In the genomic region with DNA sequence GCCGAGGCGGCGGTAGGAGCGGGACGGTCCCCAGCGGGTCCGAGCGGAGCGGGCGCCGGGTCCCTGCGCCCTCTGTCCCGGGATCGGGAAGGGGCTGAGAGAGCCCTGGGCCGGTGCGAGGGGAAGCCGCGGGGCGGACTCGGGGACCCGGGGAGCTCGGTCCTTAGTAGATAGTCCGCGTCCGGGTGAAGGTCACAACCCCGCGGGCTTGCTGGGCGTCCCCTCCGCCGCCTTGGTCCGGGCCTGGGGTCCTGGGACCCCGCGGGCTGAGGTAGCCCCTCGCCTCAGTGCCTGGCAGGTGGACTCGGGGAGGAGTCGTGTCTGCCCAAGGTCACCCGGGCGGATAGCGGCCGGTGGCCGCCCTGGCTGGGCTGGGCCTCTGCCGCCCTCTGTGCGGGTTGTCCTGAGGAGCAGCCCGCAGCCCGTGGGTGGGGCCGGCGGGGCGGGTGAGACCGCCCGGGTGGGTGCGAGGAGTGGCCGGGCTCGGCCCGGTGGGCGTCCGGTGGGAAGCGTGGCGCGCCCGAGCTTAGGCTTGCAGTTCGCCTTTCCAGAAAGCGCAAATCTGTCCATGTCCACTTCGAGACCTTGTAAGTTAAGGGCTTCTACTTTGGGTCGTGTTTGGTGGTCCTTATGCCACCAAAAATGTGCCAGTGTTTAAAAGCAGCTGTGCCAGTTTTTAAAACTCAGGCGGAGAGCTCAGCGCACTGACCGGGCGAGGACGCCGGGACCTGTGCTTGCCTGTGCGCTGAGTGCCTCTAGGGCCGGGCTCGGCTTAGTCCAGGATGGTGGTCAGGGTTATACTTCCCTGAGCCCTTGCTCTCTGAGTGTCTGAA, we compare ENCODE assay signal across 9 cellular contexts. TPM values are rescaled to one million over a fixed set of nuclear protein-coding genes. Genes with fewer than 3 reads are reported as not detected.
DNase-seq lines count a peak whose midpoint lies in the region; ATAC-seq and TF ChIP-seq lines count a peak whose summit lies in the region.
"Had no signal": no experiment of that assay in that cellular context is flagged by ENCODE, and none has a peak within 500 bp of the region (broad histone marks: within the 10 kb centered on the region; RNA-seq: fewer than 3 reads in every experiment).

No MANE protein-coding gene starts in this region.

- peak; percentile 6 for ATAC-seq in GM19328 (IDR thresholded peaks at IDR 0.05; ENCODE audit: unreplicated experiment)
- ATAC-seq in HG03378 (IDR thresholded peaks at IDR 0.05; ENCODE audit: unreplicated experiment): peak; percentile 24
- ATAC-seq in stimulated activated effector memory CD8-positive, alpha-beta T cell treated with anti-CD3 and anti-CD28 coated beads, Interleukin-12 subunit alpha, Interleukin-12 subunit beta, amount 100 ng/mL, for 72 hours: peak; percentile 35

- peak; percentile 40 for DNase-seq in CD1c-positive myeloid dendritic cell (ENCODE audit: extremely low spot score)
- DNase-seq in SK-N-DZ (ENCODE audit: low spot score): peak; percentile 32
- peak; percentile 52 for DNase-seq in choroid plexus epithelial cell (ENCODE audit: low read depth)
- DNase-seq in stimulated activated effector memory CD8-positive, alpha-beta T cell treated with anti-CD3 and anti-CD28 coated beads, Interleukin-12 subunit alpha, Interleukin-12 subunit beta, amount 100 ng/mL, for 72 hours (ENCODE audit: low spot score in 2 of 2): peak; percentile 29 to 70
- DNase-seq in NCI-H2171 treated with DMSO at 0.1 percent for 48 hours (lab: John Stamatoyannopoulos, UW): no peak

- TF ChIP-seq RAD21 in liver (IDR thresholded peaks at IDR 0.05): no peak

- no peaks in the 10 kb centered on the region for H3K27me3 ChIP-seq in liver (ENCODE audit: control insufficient read depth in 4 of 4, insufficient read depth in 4 of 4, low read length in 3 of 4)

- H3K4me1 Mint-ChIP-seq in stimulated activated effector memory CD8-positive, alpha-beta T cell treated with anti-CD3 and anti-CD28 coated beads, Interleukin-12 subunit alpha, Interleukin-12 subunit beta, amount 100 ng/mL, for 72 hours: peaks cover 68% of the 10 kb centered on the region

- TF ChIP-seq CTCF in choroid plexus epithelial cell (conservative IDR thresholded peaks at IDR 0.05; ENCODE audit: low read depth, low read length) (peak; percentile 8), liver (IDR thresholded peaks at IDR 0.05; ENCODE audit: low read depth, low read length, missing input control) (no peak)

- peak overlapping the region; percentile 91 for H3K27ac Mint-ChIP-seq in stimulated activated effector memory CD8-positive, alpha-beta T cell treated with anti-CD3 and anti-CD28 coated beads, Interleukin-12 subunit alpha, Interleukin-12 subunit beta, amount 100 ng/mL, for 72 hours

- under 1% methylated on average over 73 of the region's 73 CpGs for WGBS in liver

- peaks cover 0 to 2% (median under 1%) of the 10 kb centered on the region in 4 donors for H3K36me3 ChIP-seq in liver (ENCODE audit: control insufficient read depth in 4 of 4, insufficient read depth in 3 of 4, low read depth in 1 of 4, low read length in 3 of 4)

- peak overlapping the region; percentile 86 to 95 for H3K27ac ChIP-seq in liver (ENCODE audit: low read depth in 1 of 2, low read length in 2 of 2)

- H3K9ac ChIP-seq in liver (ENCODE audit: low read depth in 1 of 2, low read length in 2 of 2): peak overlapping the region; percentile 88 to 97

- peaks cover 1 to 29% (median 14%) of the 10 kb centered on the region in 4 donors for H3K4me1 ChIP-seq in liver (ENCODE audit: control insufficient read depth in 4 of 4, insufficient read depth in 4 of 4, low read length in 3 of 4)

- H3K9me3 Mint-ChIP-seq in stimulated activated effector memory CD8-positive, alpha-beta T cell treated with anti-CD3 and anti-CD28 coated beads, Interleukin-12 subunit alpha, Interleukin-12 subunit beta, amount 100 ng/mL, for 72 hours: no peaks in the 10 kb centered on the region

- H3K9me3 ChIP-seq in liver (ENCODE audit: control insufficient read depth in 4 of 4, low read length in 3 of 4): no peaks in the 10 kb centered on the region

- peak overlapping the region; percentile 88 for H3K4me3 Mint-ChIP-seq in stimulated activated effector memory CD8-positive, alpha-beta T cell treated with anti-CD3 and anti-CD28 coated beads, Interleukin-12 subunit alpha, Interleukin-12 subunit beta, amount 100 ng/mL, for 72 hours

- peaks cover 53% of the 10 kb centered on the region for H3K36me3 Mint-ChIP-seq in stimulated activated effector memory CD8-positive, alpha-beta T cell treated with anti-CD3 and anti-CD28 coated beads, Interleukin-12 subunit alpha, Interleukin-12 subunit beta, amount 100 ng/mL, for 72 hours

- H3K4me3 ChIP-seq in choroid plexus epithelial cell (ENCODE audit: low read depth, low read length) (peak overlapping the region; percentile 90), liver (ENCODE audit: low read depth in 1 of 3, low read length in 3 of 3) (peak overlapping the region; percentile 67 to 99 (median 92))

TF ChIP-seq in liver, 16 proteins besides CTCF, POLR2A, EP300 and RAD21:
- peak in 1 of 2 donors; percentile 33 for TF ChIP-seq HNF4A (conservative IDR thresholded peaks at IDR 0.05)
- TF ChIP-seq, protein P1, sequence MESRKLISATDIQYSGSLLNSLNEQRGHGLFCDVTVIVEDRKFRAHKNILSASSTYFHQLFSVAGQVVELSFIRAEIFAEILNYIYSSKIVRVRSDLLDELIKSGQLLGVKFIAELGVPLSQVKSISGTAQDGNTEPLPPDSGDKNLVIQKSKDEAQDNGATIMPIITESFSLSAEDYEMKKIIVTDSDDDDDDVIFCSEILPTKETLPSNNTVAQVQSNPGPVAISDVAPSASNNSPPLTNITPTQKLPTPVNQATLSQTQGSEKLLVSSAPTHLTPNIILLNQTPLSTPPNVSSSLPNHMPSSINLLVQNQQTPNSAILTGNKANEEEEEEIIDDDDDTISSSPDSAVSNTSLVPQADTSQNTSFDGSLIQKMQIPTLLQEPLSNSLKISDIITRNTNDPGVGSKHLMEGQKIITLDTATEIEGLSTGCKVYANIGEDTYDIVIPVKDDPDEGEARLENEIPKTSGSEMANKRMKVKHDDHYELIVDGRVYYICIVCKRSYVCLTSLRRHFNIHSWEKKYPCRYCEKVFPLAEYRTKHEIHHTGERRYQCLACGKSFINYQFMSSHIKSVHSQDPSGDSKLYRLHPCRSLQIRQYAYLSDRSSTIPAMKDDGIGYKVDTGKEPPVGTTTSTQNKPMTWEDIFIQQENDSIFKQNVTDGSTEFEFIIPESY (IDR thresholded peaks at IDR 0.05): no peak

RNA-seq across cellular contexts. Expression of a gene that starts 0.6 kb away (rescaled TPM):
- polyA plus RNA-seq in SK-N-DZ (2014; cell fraction: cytosol; rRNA removed): 79.8 and 84.9 TPM in 2 replicates
- 83.0 and 89.6 TPM in 2 replicates for polyA plus RNA-seq in SK-N-DZ (2014; cell fraction: nucleus; rRNA removed)
- 100 to 1,000 TPM in 1 of 2 donors, 10 to 100 TPM in 1; 79.2 to 172 TPM for total RNA-seq in liver
- 100 to 1,000 TPM; 147 to 215 TPM for polyA plus RNA-seq in liver

RNA-seq across cellular contexts. Expression of a gene that starts 0.7 kb away (rescaled TPM):
- 5.7 and 8.3 TPM in 2 replicates for polyA plus RNA-seq in SK-N-DZ (2014; cell fraction: cytosol; rRNA removed)
- 2.9 and 3.6 TPM in 2 replicates for polyA plus RNA-seq in SK-N-DZ (2014; cell fraction: nucleus; rRNA removed)
- 1 to 10 TPM; 1.9 to 2.3 TPM for total RNA-seq in liver
- polyA plus RNA-seq in liver: 1 to 10 TPM; 1.1 to 2.6 TPM

RNA-seq across cellular contexts. Expression of a gene that starts 27.4 kb away (rescaled TPM):
- 0.14 and 0.38 TPM in 2 replicates for polyA plus RNA-seq in SK-N-DZ (2014; cell fraction: cytosol; rRNA removed)
- not detected in 2 replicates for polyA plus RNA-seq in SK-N-DZ (2014; cell fraction: nucleus; rRNA removed)
- under 1 TPM in 1 of 2 donors, not detected in 1; 0.09 TPM for total RNA-seq in liver
- not detected for polyA plus RNA-seq in liver
- total RNA-seq: subcutaneous adipose tissue had no signal

RNA-seq across cellular contexts. Expression of a gene that starts 52.8 kb away (rescaled TPM):
- polyA plus RNA-seq in SK-N-DZ (2014; cell fraction: cytosol; rRNA removed): 101 and 115 TPM in 2 replicates
- 108 and 121 TPM in 2 replicates for polyA plus RNA-seq in SK-N-DZ (2014; cell fraction: nucleus; rRNA removed)
- 10 to 100 TPM; 36.1 to 60.9 TPM for total RNA-seq in liver
- polyA plus RNA-seq in liver: 10 to 100 TPM; 55.4 to 63.9 TPM
